Comparison of ENCODE assay signal across 17 cellular contexts in the genomic region with DNA sequence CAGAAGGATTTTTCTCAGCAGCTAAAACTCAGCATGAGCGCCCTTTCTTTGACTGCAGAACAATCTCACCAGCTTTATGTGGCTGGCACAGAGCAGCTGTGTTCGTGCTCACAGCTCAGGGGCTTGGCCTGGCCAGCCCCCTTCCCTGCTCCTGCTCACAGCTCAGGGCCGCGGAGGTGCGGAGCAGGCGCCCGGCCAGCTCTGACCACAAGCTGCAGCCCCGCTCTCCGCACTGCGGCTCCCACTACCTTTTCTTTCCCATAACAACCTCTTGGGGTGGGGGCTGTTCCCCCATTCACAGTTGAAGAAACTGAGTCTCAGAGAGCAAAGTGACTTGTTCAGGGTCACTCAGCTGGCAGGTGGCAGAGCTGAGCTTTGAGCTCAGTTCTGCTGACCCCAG. TPM values are rescaled to one million over a fixed set of nuclear protein-coding genes. Genes with fewer than 3 reads are reported as not detected.
DNase-seq lines count a peak whose midpoint lies in the region; ATAC-seq and TF ChIP-seq lines count a peak whose summit lies in the region.
"Had no signal": no experiment of that assay in that cellular context is flagged by ENCODE, and none has a peak within 500 bp of the region (broad histone marks: within the 10 kb centered on the region; RNA-seq: fewer than 3 reads in every experiment).

No MANE protein-coding gene starts in this region.

- H3K4me3 ChIP-seq in left ventricle myocardium inferior, result no peak overlapping the region
- H3K4me3 ChIP-seq: A549; BLaER1 treated with 17β-estradiol and CSF1 and Interleukin-3, amounts not matched to agents 10 nM and 100 nM had no signal

- H3K4me1 ChIP-seq in left ventricle myocardium inferior, result peaks cover 12% of the 10 kb centered on the region
- H3K4me1 ChIP-seq: A549 had no signal

- H3K27me3 Mint-ChIP-seq in endothelial cell (ENCODE audit: unreplicated experiment) (peaks cover 17% of the 10 kb centered on the region), neural crest cell (ENCODE audit: low read depth) (no peaks in the 10 kb centered on the region)
- H3K27me3 Mint-ChIP-seq: CD4-positive, alpha-beta T cell had no signal

- DNase-seq in Right ventricle myocardium inferior (ENCODE audit: missing footprints) (peak; percentile 17), left ventricle myocardium inferior (no peak), endothelial cell (ENCODE audit: low spot score) (no peak), neural crest cell (ENCODE audit: low read depth, low spot score) (no peak), DMS 273 (lab: John Stamatoyannopoulos, UW; ENCODE audit: unreplicated experiment) (no peak)
- DNase-seq: AML-193; Caco-2; CD4-positive, alpha-beta T cell; CD8-positive, alpha-beta T cell; DMS79 treated with DMSO at 0.1 percent for 48 hours; GF-D8 had no signal

- no peak overlapping the region for H3K27ac ChIP-seq in left ventricle myocardium inferior (replicated peaks)
- H3K27ac ChIP-seq: 22Rv1; A549; BLaER1 treated with 17β-estradiol and CSF1 and Interleukin-3, amounts not matched to agents 10 nM and 100 nM; C4-2B had no signal

- H3K4me1 Mint-ChIP-seq in endothelial cell (ENCODE audit: unreplicated experiment), result peaks cover 11% of the 10 kb centered on the region
- H3K4me1 Mint-ChIP-seq in neural crest cell, result peaks cover 4% of the 10 kb centered on the region
- H3K4me1 Mint-ChIP-seq: B cell had no signal

- H3K36me3 Mint-ChIP-seq in endothelial cell (ENCODE audit: low read depth, unreplicated experiment) (peaks cover 33% of the 10 kb centered on the region), neural crest cell (ENCODE audit: low read depth) (peaks cover 2% of the 10 kb centered on the region)
- H3K36me3 Mint-ChIP-seq: CD8-positive, alpha-beta T cell had no signal

- H3K9me3 Mint-ChIP-seq in endothelial cell (ENCODE audit: unreplicated experiment), result no peaks in the 10 kb centered on the region
- no peaks in the 10 kb centered on the region for H3K9me3 Mint-ChIP-seq in neural crest cell
- H3K9me3 Mint-ChIP-seq: CD4-positive, alpha-beta T cell; CD8-positive, alpha-beta T cell had no signal

- ATAC-seq in Right ventricle myocardium inferior, result no peak
- no peak for ATAC-seq in HG02870 (IDR thresholded peaks at IDR 0.05; ENCODE audit: unreplicated experiment)
- ATAC-seq: A549; CD8-positive, alpha-beta T cell had no signal

- no peaks in the 10 kb centered on the region for H3K9me3 ChIP-seq in left ventricle myocardium inferior (replicated peaks)
- H3K9me3 ChIP-seq: A549; BLaER1 treated with 17β-estradiol and CSF1 and Interleukin-3, amounts not matched to agents 10 nM and 100 nM; Caco-2 had no signal

- intact Hi-C loops in Right ventricle myocardium inferior (cut with DNase I), result no loop called here
- intact Hi-C loops in left ventricle myocardium inferior (cut with micrococcal nuclease), result no loop called here

- H3K27ac Mint-ChIP-seq in endothelial cell (ENCODE audit: unreplicated experiment) (no peak overlapping the region), neural crest cell (ENCODE audit: unreplicated experiment) (peak overlapping the region; percentile 27)
- H3K27ac Mint-ChIP-seq: B cell; CD4-positive, alpha-beta T cell; CD8-positive, alpha-beta T cell had no signal

- TF ChIP-seq CTCF in left ventricle myocardium inferior (IDR thresholded peaks at IDR 0.05; ENCODE audit: borderline replicate concordance), result no peak
- no peak for TF ChIP-seq CTCF in endothelial cell (IDR thresholded peaks at IDR 0.05; ENCODE audit: unreplicated experiment)
- TF ChIP-seq CTCF in neural crest cell (conservative IDR thresholded peaks at IDR 0.05), result no peak

- H3K4me3 Mint-ChIP-seq in endothelial cell (ENCODE audit: unreplicated experiment), result peak overlapping the region; percentile 25
- no peak overlapping the region for H3K4me3 Mint-ChIP-seq in neural crest cell
- H3K4me3 Mint-ChIP-seq: B cell; CD4-positive, alpha-beta T cell; CD8-positive, alpha-beta T cell had no signal

- no peaks in the 10 kb centered on the region for H3K36me3 ChIP-seq in left ventricle myocardium inferior
- H3K36me3 ChIP-seq: BLaER1 treated with 17β-estradiol and CSF1 and Interleukin-3, amounts not matched to agents 10 nM and 100 nM had no signal

- no peaks in the 10 kb centered on the region for H3K27me3 ChIP-seq in left ventricle myocardium inferior (ENCODE audit: low read depth)
- H3K27me3 ChIP-seq: BLaER1 treated with 17β-estradiol and CSF1 and Interleukin-3, amounts not matched to agents 10 nM and 100 nM had no signal

RNA-seq across cellular contexts. Expression of a gene that starts 34.0 kb away (rescaled TPM):
- total RNA-seq in Right ventricle myocardium inferior (34.5 TPM), left ventricle myocardium inferior (34.0 TPM), endothelial cell (ENCODE audit: unreplicated experiment) (53.1 TPM), neural crest cell (53.9 and 55.7 TPM in 2 replicates)
